Comparison of ENCODE assay signal across 20 cellular contexts in the genomic region with DNA sequence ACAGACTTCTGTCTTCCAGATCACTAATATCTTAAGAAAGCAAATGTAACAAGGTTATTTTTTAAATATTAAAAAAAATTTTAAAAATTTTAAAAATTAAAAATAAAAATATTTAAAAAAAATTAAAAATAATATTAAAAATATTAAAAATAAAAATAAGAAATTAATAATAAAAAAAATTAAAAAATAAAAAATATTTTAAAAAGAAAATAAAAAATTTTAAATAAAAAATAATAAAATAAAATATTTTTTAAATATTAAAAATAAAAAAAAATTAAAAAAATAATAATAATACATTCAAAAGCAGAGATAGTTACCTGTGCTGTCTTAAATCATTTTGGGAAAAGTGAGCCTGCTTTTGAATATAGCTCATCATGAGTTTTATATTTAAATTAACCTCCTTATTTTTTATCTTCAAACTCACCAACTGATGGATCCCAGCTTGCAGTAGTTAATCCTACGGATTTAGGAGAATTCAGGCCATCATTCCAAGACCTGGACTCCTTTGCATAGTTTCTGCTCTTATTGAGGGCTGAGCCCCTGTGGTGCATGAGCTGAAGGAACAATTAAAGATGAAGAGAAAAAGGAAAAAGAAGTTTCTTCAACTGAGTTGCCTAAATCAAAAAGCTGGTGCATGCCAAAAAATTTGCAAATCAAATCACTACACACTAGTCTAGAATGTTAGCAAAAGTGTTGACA. TPM values are rescaled to one million over a fixed set of nuclear protein-coding genes. Genes with fewer than 3 reads are reported as not detected.
A peak's percentile ranks its signal among the peaks of the same experiment; 100 is the strongest.
DNase-seq lines count a peak whose midpoint lies in the region; ATAC-seq and TF ChIP-seq lines count a peak whose summit lies in the region.
"Had no signal": no experiment of that assay in that cellular context is flagged by ENCODE, and none has a peak within 500 bp of the region (broad histone marks: within the 10 kb centered on the region; RNA-seq: fewer than 3 reads in every experiment).

No MANE protein-coding gene starts in this region.

- intact Hi-C loops in natural killer cell (cut with micrococcal nuclease), result loop anchor here (5.0 to 10.0 kb wide), 2 partner anchors 413 to 725 kb away; no protein-coding TSS in a partner anchor

- H4K20me1 ChIP-seq in neural progenitor cell (ENCODE audit: low read depth), result no peaks in the 10 kb centered on the region

- peaks cover 8 to 14% of the 10 kb centered on the region in 2 donors for H3K27me3 Mint-ChIP-seq in natural killer cell (ENCODE audit: low read depth in 2 of 2)
- H3K27me3 Mint-ChIP-seq in natural killer cell treated with Interleukin-12 subunit alpha and Interleukin-12 subunit beta and Interleukin-15 and Interleukin-18, amount 100 ng/mL, for 72 hours, result peaks cover 4 to 17% of the 10 kb centered on the region in 2 donors
- no peaks in the 10 kb centered on the region for H3K27me3 Mint-ChIP-seq in WTC11 (ENCODE audit: low read depth)
- no peaks in the 10 kb centered on the region for H3K27me3 Mint-ChIP-seq in neural progenitor cell (ENCODE audit: insufficient read depth, low read depth)
- peaks cover 0 to 3% of the 10 kb centered on the region in 2 donors for H3K27me3 Mint-ChIP-seq in stimulated activated naive B cell treated with anti-CD40 and anti-IgM and Interleukin-4, amounts not matched to agents 10 μg/mL and 1 μg/mL and 100 μg/mL, for 72 hours

- no peak overlapping the region for H3K4me3 ChIP-seq in neural progenitor cell
- H3K4me3 ChIP-seq: Peyer's patch, SJSA1 had no signal

- peaks cover 8% of the 10 kb centered on the region for H3K4me1 ChIP-seq in neural progenitor cell
- H3K4me1 ChIP-seq: Peyer's patch had no signal

- peak overlapping the region; percentile 40 for H3K4me3 Mint-ChIP-seq in natural killer cell
- H3K4me3 Mint-ChIP-seq in natural killer cell treated with Interleukin-12 subunit alpha and Interleukin-12 subunit beta and Interleukin-15 and Interleukin-18, amount 100 ng/mL, for 72 hours, result no peak overlapping the region
- no peak overlapping the region for H3K4me3 Mint-ChIP-seq in WTC11
- H3K4me3 Mint-ChIP-seq in neural progenitor cell, result no peak overlapping the region
- H3K4me3 Mint-ChIP-seq in stimulated activated naive B cell treated with anti-CD40 and anti-IgM and Interleukin-4, amounts not matched to agents 10 μg/mL and 1 μg/mL and 100 μg/mL, for 72 hours, result no peak overlapping the region
- H3K4me3 Mint-ChIP-seq: CD4-positive, CD25-positive, alpha-beta regulatory T cell had no signal

- no peak for ATAC-seq in natural killer cell
- no peak for ATAC-seq in natural killer cell treated with Interleukin-12 subunit alpha and Interleukin-12 subunit beta and Interleukin-15 and Interleukin-18, amount 100 ng/mL, for 72 hours
- ATAC-seq in WTC11, result no peak
- ATAC-seq in HG03108 (IDR thresholded peaks at IDR 0.05; ENCODE audit: unreplicated experiment), result no peak
- no peak for ATAC-seq in stimulated activated naive B cell treated with anti-CD40 and anti-IgM and Interleukin-4, amounts not matched to agents 10 μg/mL and 1 μg/mL and 100 μg/mL, for 72 hours (replicated peaks)
- ATAC-seq: Right ventricle myocardium inferior had no signal

- peak overlapping the region; percentile 28 for H3K27ac ChIP-seq in neural progenitor cell
- H3K27ac ChIP-seq: Peyer's patch, SJSA1 had no signal

- H3K79me2 ChIP-seq in neural progenitor cell (ENCODE audit: low read depth), result no peaks in the 10 kb centered on the region

- POLR2A ChIA-PET in WTC11 (lab: Charles Lee), result no interaction called here

- H3K36me3 ChIP-seq in neural progenitor cell, result no peaks in the 10 kb centered on the region
- H3K36me3 ChIP-seq: Peyer's patch, SJSA1 had no signal

- DNase-seq in natural killer cell, result no peak
- no peak for DNase-seq in natural killer cell treated with Interleukin-12 subunit alpha and Interleukin-12 subunit beta and Interleukin-15 and Interleukin-18, amount 100 ng/mL, for 72 hours (ENCODE audit: low spot score)
- no peak for DNase-seq in WTC11 (ENCODE audit: low spot score)
- DNase-seq in neural progenitor cell (ENCODE audit: low spot score), result peak; percentile 73
- DNase-seq in DMS53 treated with DMSO at 0.1 percent for 48 hours (lab: John Stamatoyannopoulos, UW; ENCODE audit: unreplicated experiment), result no peak
- DNase-seq in stimulated activated naive B cell treated with anti-CD40 and anti-IgM and Interleukin-4, amounts not matched to agents 10 μg/mL and 1 μg/mL and 100 μg/mL, for 72 hours, result no peak
- DNase-seq: CD4-positive, CD25-positive, alpha-beta regulatory T cell; GOT3; HCEC 1CT; KG1; MV-4-11; NCI-H1105 treated with DMSO at 0.1 percent for 48 hours; NCI-H2081 treated with DMSO at 0.1 percent for 48 hours; NCI-H446 treated with DMSO at 0.1 percent for 48 hours; NK-92 treated with Interleukin-12 subunit alpha and Interleukin-12 subunit beta, amount 100 ng/mL, for 24 hours; Peyer's patch; T-helper 1 cell had no signal

- CTCF ChIA-PET in WTC11 (lab: Charles Lee), result interaction anchor here (0.6 to 1.2 kb wide), 3 partner anchors 52 to 297 kb away, joined by 3 to 4 read pairs (median 3); no protein-coding TSS in a partner anchor

- H3K9me3 Mint-ChIP-seq in natural killer cell (no peaks in the 10 kb centered on the region), WTC11 (peaks cover 3% of the 10 kb centered on the region; the same call in 1 of the 2 replicates), neural progenitor cell (peaks cover 2% of the 10 kb centered on the region)
- H3K9me3 Mint-ChIP-seq in natural killer cell treated with Interleukin-12 subunit alpha and Interleukin-12 subunit beta and Interleukin-15 and Interleukin-18, amount 100 ng/mL, for 72 hours, result no peaks in the 10 kb centered on the region
- no peaks in the 10 kb centered on the region for H3K9me3 Mint-ChIP-seq in stimulated activated naive B cell treated with anti-CD40 and anti-IgM and Interleukin-4, amounts not matched to agents 10 μg/mL and 1 μg/mL and 100 μg/mL, for 72 hours
- H3K9me3 Mint-ChIP-seq: CD4-positive, CD25-positive, alpha-beta regulatory T cell had no signal

- peaks cover 15% of the 10 kb centered on the region for H3F3A ChIP-seq in neural progenitor cell (ENCODE audit: low read depth)

- TF ChIP-seq CTCF in natural killer cell (IDR thresholded peaks at IDR 0.05) (no peak), WTC11 (IDR thresholded peaks at IDR 0.05) (no peak), neural progenitor cell (IDR thresholded peaks at IDR 0.05) (no peak)

- H3K27ac Mint-ChIP-seq in natural killer cell (peak overlapping the region in 1 of 2 donors; percentile 73), WTC11 (no peak overlapping the region), neural progenitor cell (no peak overlapping the region)
- no peak overlapping the region for H3K27ac Mint-ChIP-seq in natural killer cell treated with Interleukin-12 subunit alpha and Interleukin-12 subunit beta and Interleukin-15 and Interleukin-18, amount 100 ng/mL, for 72 hours
- no peak overlapping the region for H3K27ac Mint-ChIP-seq in stimulated activated naive B cell treated with anti-CD40 and anti-IgM and Interleukin-4, amounts not matched to agents 10 μg/mL and 1 μg/mL and 100 μg/mL, for 72 hours
- H3K27ac Mint-ChIP-seq: CD4-positive, CD25-positive, alpha-beta regulatory T cell had no signal

- peak overlapping the region; percentile 23 for H3K4me2 ChIP-seq in neural progenitor cell

- H3K9me3 ChIP-seq in neural progenitor cell (ENCODE audit: low read depth), result no peaks in the 10 kb centered on the region
- H3K9me3 ChIP-seq: Peyer's patch, SJSA1 had no signal

- no peaks in the 10 kb centered on the region for H3K27me3 ChIP-seq in neural progenitor cell
- H3K27me3 ChIP-seq: Peyer's patch, SJSA1 had no signal

- H3K9ac ChIP-seq in neural progenitor cell, result no peak overlapping the region

- no peak overlapping the region for H2AFZ ChIP-seq in neural progenitor cell (replicated peaks)

- H3K4me1 Mint-ChIP-seq in natural killer cell, result no peaks in the 10 kb centered on the region
- H3K4me1 Mint-ChIP-seq in natural killer cell treated with Interleukin-12 subunit alpha and Interleukin-12 subunit beta and Interleukin-15 and Interleukin-18, amount 100 ng/mL, for 72 hours (ENCODE audit: low read depth in 2 of 2), result no peaks in the 10 kb centered on the region
- peaks cover 5% of the 10 kb centered on the region for H3K4me1 Mint-ChIP-seq in WTC11
- H3K4me1 Mint-ChIP-seq in neural progenitor cell, result peaks cover 15% of the 10 kb centered on the region
- peaks cover 4 to 5% of the 10 kb centered on the region in 2 donors for H3K4me1 Mint-ChIP-seq in stimulated activated naive B cell treated with anti-CD40 and anti-IgM and Interleukin-4, amounts not matched to agents 10 μg/mL and 1 μg/mL and 100 μg/mL, for 72 hours
- H3K4me1 Mint-ChIP-seq: CD4-positive, CD25-positive, alpha-beta regulatory T cell had no signal

- H3K36me3 Mint-ChIP-seq in natural killer cell, result no peaks in the 10 kb centered on the region
- no peaks in the 10 kb centered on the region for H3K36me3 Mint-ChIP-seq in natural killer cell treated with Interleukin-12 subunit alpha and Interleukin-12 subunit beta and Interleukin-15 and Interleukin-18, amount 100 ng/mL, for 72 hours
- H3K36me3 Mint-ChIP-seq in WTC11, result no peaks in the 10 kb centered on the region
- H3K36me3 Mint-ChIP-seq in neural progenitor cell, result no peaks in the 10 kb centered on the region
- no peaks in the 10 kb centered on the region for H3K36me3 Mint-ChIP-seq in stimulated activated naive B cell treated with anti-CD40 and anti-IgM and Interleukin-4, amounts not matched to agents 10 μg/mL and 1 μg/mL and 100 μg/mL, for 72 hours
- H3K36me3 Mint-ChIP-seq: CD4-positive, CD25-positive, alpha-beta regulatory T cell had no signal

TF ChIP-seq in WTC11, 78 proteins besides CTCF, POLR2A, EP300 and RAD21:
- TF ChIP-seq NFATC4 (CRISPR knock-in tag; IDR thresholded peaks at IDR 0.05), result no peak
- peak; percentile 99; the same call in 1 of the 2 replicates for TF ChIP-seq HMGA2 (CRISPR knock-in tag; IDR thresholded peaks at IDR 0.05)
- TF ChIP-seq, protein P1, sequence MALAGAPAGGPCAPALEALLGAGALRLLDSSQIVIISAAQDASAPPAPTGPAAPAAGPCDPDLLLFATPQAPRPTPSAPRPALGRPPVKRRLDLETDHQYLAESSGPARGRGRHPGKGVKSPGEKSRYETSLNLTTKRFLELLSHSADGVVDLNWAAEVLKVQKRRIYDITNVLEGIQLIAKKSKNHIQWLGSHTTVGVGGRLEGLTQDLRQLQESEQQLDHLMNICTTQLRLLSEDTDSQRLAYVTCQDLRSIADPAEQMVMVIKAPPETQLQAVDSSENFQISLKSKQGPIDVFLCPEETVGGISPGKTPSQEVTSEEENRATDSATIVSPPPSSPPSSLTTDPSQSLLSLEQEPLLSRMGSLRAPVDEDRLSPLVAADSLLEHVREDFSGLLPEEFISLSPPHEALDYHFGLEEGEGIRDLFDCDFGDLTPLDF (CRISPR knock-in tag; IDR thresholded peaks at IDR 0.05), result no peak

RNA-seq across cellular contexts. Expression of gene ZNF438, which starts 50.4 kb away (rescaled TPM):
- total RNA-seq in natural killer cell, result 1 to 10 TPM; 2.2 to 3.7 (median 3.7) TPM
- 1 to 10 TPM; 1.9 TPM for total RNA-seq in natural killer cell treated with Interleukin-12 subunit alpha and Interleukin-12 subunit beta and Interleukin-15 and Interleukin-18, amount 100 ng/mL, for 72 hours
- 1.6 to 1.9 TPM (median 1.6 TPM) in 3 replicates for total RNA-seq in WTC11 (2021)
- total RNA-seq in neural progenitor cell (ENCODE audit: low replicate concordance), result 1.3 and 4.5 TPM in 2 replicates
